In the genomic region with DNA sequence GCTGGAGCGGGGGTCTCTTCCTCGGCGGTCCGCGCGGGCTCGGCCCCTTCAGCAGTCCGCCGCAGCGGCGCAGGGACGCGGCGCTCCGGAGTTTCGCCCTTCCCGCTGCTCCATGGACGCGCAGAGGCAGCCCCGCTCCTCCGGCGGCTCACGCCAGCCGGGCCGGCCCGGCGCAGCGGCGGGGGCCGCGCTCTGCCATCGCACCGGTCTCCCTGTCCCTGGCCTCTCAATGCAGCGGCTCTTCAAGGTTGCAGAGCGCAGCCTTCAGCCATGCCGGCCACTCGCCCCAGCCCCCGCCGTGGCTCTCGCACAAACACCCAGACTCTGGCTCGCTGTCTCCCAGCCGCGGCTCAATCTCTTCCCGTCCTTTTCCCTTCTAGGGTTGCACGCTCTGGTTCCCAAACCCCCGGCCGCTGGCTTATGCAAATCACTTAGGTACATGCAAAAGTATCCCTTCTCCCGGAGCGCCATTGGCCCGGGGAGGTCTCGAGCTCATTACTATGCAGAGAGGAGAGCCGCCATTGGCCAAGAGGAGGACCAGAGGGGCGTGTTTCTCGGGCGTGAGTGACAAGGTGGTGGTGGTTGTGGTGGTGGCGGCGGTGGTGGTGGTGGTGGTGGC, we compare ENCODE assay signal across 8 cellular contexts. TPM values are rescaled to one million over a fixed set of nuclear protein-coding genes. Genes with fewer than 3 reads are reported as not detected.
A peak's percentile ranks its signal among the peaks of the same experiment; 100 is the strongest.
DNase-seq lines count a peak whose midpoint lies in the region; ATAC-seq and TF ChIP-seq lines count a peak whose summit lies in the region.

A gene with protein sequence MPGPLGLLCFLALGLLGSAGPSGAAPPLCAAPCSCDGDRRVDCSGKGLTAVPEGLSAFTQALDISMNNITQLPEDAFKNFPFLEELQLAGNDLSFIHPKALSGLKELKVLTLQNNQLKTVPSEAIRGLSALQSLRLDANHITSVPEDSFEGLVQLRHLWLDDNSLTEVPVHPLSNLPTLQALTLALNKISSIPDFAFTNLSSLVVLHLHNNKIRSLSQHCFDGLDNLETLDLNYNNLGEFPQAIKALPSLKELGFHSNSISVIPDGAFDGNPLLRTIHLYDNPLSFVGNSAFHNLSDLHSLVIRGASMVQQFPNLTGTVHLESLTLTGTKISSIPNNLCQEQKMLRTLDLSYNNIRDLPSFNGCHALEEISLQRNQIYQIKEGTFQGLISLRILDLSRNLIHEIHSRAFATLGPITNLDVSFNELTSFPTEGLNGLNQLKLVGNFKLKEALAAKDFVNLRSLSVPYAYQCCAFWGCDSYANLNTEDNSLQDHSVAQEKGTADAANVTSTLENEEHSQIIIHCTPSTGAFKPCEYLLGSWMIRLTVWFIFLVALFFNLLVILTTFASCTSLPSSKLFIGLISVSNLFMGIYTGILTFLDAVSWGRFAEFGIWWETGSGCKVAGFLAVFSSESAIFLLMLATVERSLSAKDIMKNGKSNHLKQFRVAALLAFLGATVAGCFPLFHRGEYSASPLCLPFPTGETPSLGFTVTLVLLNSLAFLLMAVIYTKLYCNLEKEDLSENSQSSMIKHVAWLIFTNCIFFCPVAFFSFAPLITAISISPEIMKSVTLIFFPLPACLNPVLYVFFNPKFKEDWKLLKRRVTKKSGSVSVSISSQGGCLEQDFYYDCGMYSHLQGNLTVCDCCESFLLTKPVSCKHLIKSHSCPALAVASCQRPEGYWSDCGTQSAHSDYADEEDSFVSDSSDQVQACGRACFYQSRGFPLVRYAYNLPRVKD (minus strand): TSS at position 393 of the 619 bp plus-strand sequence. CDS start 488 bp downstream, outside the sequence.

- H3K27me3 Mint-ChIP-seq in natural killer cell (ENCODE audit: low read depth in 2 of 2) = peaks cover 23 to 29% of the 10 kb centered on the region in 2 donors

- intact Hi-C loops in natural killer cell (cut with micrococcal nuclease) = no loop called here

- no peak for TF ChIP-seq CTCF in RWPE1 (conservative IDR thresholded peaks at IDR 0.05; ENCODE audit: low read depth)
- no peak for TF ChIP-seq CTCF in fibroblast of the aortic adventitia (IDR thresholded peaks at IDR 0.05; ENCODE audit: insufficient read depth, low read length)
- TF ChIP-seq CTCF in natural killer cell (IDR thresholded peaks at IDR 0.05) = no peak

- no peaks in the 10 kb centered on the region for H3K36me3 Mint-ChIP-seq in natural killer cell

- CTCF ChIA-PET in RWPE1 (lab: Yijun Ruan, JAX) = no interaction called here

- H3K9me3 Mint-ChIP-seq in natural killer cell = no peaks in the 10 kb centered on the region

- H3K27ac ChIP-seq in RWPE1 = peak within 1 kb of the TSS; percentile 83

- peak within 1 kb of the TSS; percentile 81 for H3K4me3 ChIP-seq in fibroblast of the aortic adventitia (ENCODE audit: low read depth, low read length)

- peak; percentile 79 for DNase-seq in DMS114 treated with DMSO at 0.1 percent for 48 hours (lab: John Stamatoyannopoulos, UW; ENCODE audit: unreplicated experiment)
- peak; percentile 88 for DNase-seq in LHCN-M2 (ENCODE audit: low read depth)
- DNase-seq in RWPE1 (ENCODE audit: low spot score) = peak; percentile 88
- peak; percentile 86 for DNase-seq in activated effector memory CD4-positive, alpha-beta T cell treated with anti-CD3 and anti-CD28 coated beads, Interleukin-2, amount 50 U/mL, for 16 hours
- peak; percentile 91 for DNase-seq in fibroblast of the aortic adventitia (ENCODE audit: low read depth)
- DNase-seq in natural killer cell = peak; percentile 39
- peak; percentile 67 for DNase-seq in stimulated activated naive CD4-positive, alpha-beta T cell treated with Interleukin-2 at 50 U/mL for 16 hours (lab: John Stamatoyannopoulos, UW)

- H3K4me1 Mint-ChIP-seq in natural killer cell = peaks cover 21 to 23% of the 10 kb centered on the region in 2 donors

- H3K4me3 Mint-ChIP-seq in natural killer cell = peak within 1 kb of the TSS; percentile 99

- peak within 1 kb of the TSS; percentile 37 to 60 for H3K27ac Mint-ChIP-seq in natural killer cell

- ATAC-seq in GM21825 (IDR thresholded peaks at IDR 0.05; ENCODE audit: unreplicated experiment) (peak; percentile 90), natural killer cell (peak; percentile 70 to 84 (median 81))

- POLR2A ChIA-PET in RWPE1 (lab: Yijun Ruan, JAX; ENCODE audit: low non-redundant PET) = interaction anchor here (0.5 kb wide), 1 partner anchor 61 kb away, joined by 4 read pairs; no protein-coding TSS in a partner anchor

RNA-seq across cellular contexts. Expression of the gene that starts here (rescaled TPM):
- total RNA-seq in LHCN-M2 (2014; rRNA removed) = 3.9 and 4.9 TPM in 2 replicates
- polyA plus RNA-seq in LHCN-M2 (2012) = 2.7 TPM
- 16.3 and 25.1 TPM in 2 replicates for total RNA-seq in fibroblast of the aortic adventitia (ENCODE audit: low replicate concordance)
- total RNA-seq in natural killer cell = under 1 TPM; 0.08 to 0.70 (median 0.35) TPM

Comparison
In these comparisons a context has a peak if more than half of its experiments do, and no peak if none do; other contexts are left out.
1. Peak in every context shown above with its lines: DNase-seq, ATAC-seq, H3K4me3 ChIP-seq and H3K27ac ChIP-seq.
2. Peak in DNase-seq and ATAC-seq in natural killer cell; RNA of the gene not detected or under 1 TPM.
3. DNase-seq: peak in every context shown above with its lines; median percentile 91 in fibroblast of the aortic adventitia; 88 in LHCN-M2; 88 in RWPE1; 86 in activated effector memory CD4-positive, alpha-beta T cell treated with anti-CD3 and anti-CD28 coated beads, Interleukin-2, amount 50 U/mL, for 16 hours; 79 in DMS114 treated with DMSO at 0.1 percent for 48 hours; 67 in stimulated activated naive CD4-positive, alpha-beta T cell treated with Interleukin-2 at 50 U/mL for 16 hours; 39 in natural killer cell.